In genomic region chr1:242147096-242147976, GRCh38 we compare ENCODE assay signal across 11 cellular contexts.
DNase-seq lines count a peak whose midpoint lies in the region; ATAC-seq and TF ChIP-seq lines count a peak whose summit lies in the region.
"Had no signal": no experiment of that assay in that cellular context is flagged by ENCODE, and none has a peak within 500 bp of the region (broad histone marks: within the 10 kb centered on the region; RNA-seq: fewer than 3 reads in every experiment).

No MANE protein-coding gene starts in this region.

- peak overlapping the region; percentile 20 for H3K27ac ChIP-seq in left ventricle myocardium inferior (replicated peaks)

- ATAC-seq in left cardiac atrium (no peak), GM21390 (IDR thresholded peaks at IDR 0.05; ENCODE audit: unreplicated experiment) (no peak), left ventricle myocardium superior (no peak)

- POLR2A ChIA-PET in activated CD4-positive, alpha-beta memory T cell treated with anti-CD3 and anti-CD28 coated beads, Interleukin-2, amount 10 ng/mL, durations not matched to agents 7 days and 5 days (lab: Charles Lee): no interaction called here

- in situ Hi-C loops in T47D (cut with HindIII; ENCODE audit: low pct_unique_long_range_greater_than_20kb, low sequenced_read_pairs): no loop called here

- H3K36me3 ChIP-seq in left ventricle myocardium inferior: no peaks in the 10 kb centered on the region

- no peaks in the 10 kb centered on the region for H3K4me1 ChIP-seq in left ventricle myocardium inferior

- no peaks in the 10 kb centered on the region for H3K27me3 Mint-ChIP-seq in activated CD4-positive, alpha-beta memory T cell treated with anti-CD3 and anti-CD28 coated beads, Interleukin-2, amount 10 ng/mL, durations not matched to agents 7 days and 5 days

- TF ChIP-seq CTCF in left ventricle myocardium inferior (IDR thresholded peaks at IDR 0.05; ENCODE audit: borderline replicate concordance): no peak

- intact Hi-C loops in left ventricle myocardium inferior (cut with micrococcal nuclease): no loop called here
- intact Hi-C loops in left cardiac atrium (cut with DNase I): no loop called here
- intact Hi-C loops in left ventricle myocardium superior (cut with micrococcal nuclease): no loop called here

- H3K36me3 Mint-ChIP-seq in activated CD4-positive, alpha-beta memory T cell treated with anti-CD3 and anti-CD28 coated beads, Interleukin-2, amount 10 ng/mL, durations not matched to agents 7 days and 5 days (ENCODE audit: low read depth): no peaks in the 10 kb centered on the region

- H3K27ac Mint-ChIP-seq in activated CD4-positive, alpha-beta memory T cell treated with anti-CD3 and anti-CD28 coated beads, Interleukin-2, amount 10 ng/mL, durations not matched to agents 7 days and 5 days: no peak overlapping the region

- no peak for DNase-seq in left ventricle myocardium inferior
- DNase-seq in left cardiac atrium: no peak
- peak; percentile 15 for DNase-seq in Jurkat, Clone E6-1 (ENCODE audit: low read depth, low spot score)
- DNase-seq in T47D (ENCODE audit: low read depth in 1 of 2, low spot score in 1 of 2): peak; percentile 16 to 96
- peak; percentile 60 for DNase-seq in superior temporal gyrus (ENCODE audit: extremely low spot score)
- no peak for DNase-seq in left ventricle myocardium superior
- DNase-seq in activated CD4-positive, alpha-beta memory T cell treated with anti-CD3 and anti-CD28 coated beads, Interleukin-2, amount 10 ng/mL, durations not matched to agents 7 days and 5 days: no peak
- DNase-seq: activated effector memory CD4-positive, alpha-beta T cell treated with anti-CD3 and anti-CD28 coated beads, Interleukin-2, amount 50 U/mL, for 16 hours; islet precursor cell; NCI-H526 had no signal

- no peaks in the 10 kb centered on the region for H3K9me3 Mint-ChIP-seq in activated CD4-positive, alpha-beta memory T cell treated with anti-CD3 and anti-CD28 coated beads, Interleukin-2, amount 10 ng/mL, durations not matched to agents 7 days and 5 days

- H3K9me3 ChIP-seq in left ventricle myocardium inferior (replicated peaks): peaks cover 43% of the 10 kb centered on the region

- CTCF ChIA-PET in activated CD4-positive, alpha-beta memory T cell treated with anti-CD3 and anti-CD28 coated beads, Interleukin-2, amount 10 ng/mL, durations not matched to agents 7 days and 5 days (lab: Charles Lee): no interaction called here

- no peak overlapping the region for H3K4me3 Mint-ChIP-seq in activated CD4-positive, alpha-beta memory T cell treated with anti-CD3 and anti-CD28 coated beads, Interleukin-2, amount 10 ng/mL, durations not matched to agents 7 days and 5 days

- peak overlapping the region; percentile 35 for H3K4me3 ChIP-seq in left ventricle myocardium inferior
- no peak overlapping the region for H3K4me3 ChIP-seq in Jurkat, Clone E6-1 (ENCODE audit: low read length)

- no peaks in the 10 kb centered on the region for H3K27me3 ChIP-seq in left ventricle myocardium inferior (ENCODE audit: low read depth)

- H3K4me1 Mint-ChIP-seq in activated CD4-positive, alpha-beta memory T cell treated with anti-CD3 and anti-CD28 coated beads, Interleukin-2, amount 10 ng/mL, durations not matched to agents 7 days and 5 days: no peaks in the 10 kb centered on the region

Comparison
In these comparisons a context has a peak if more than half of its experiments do, and no peak if none do; other contexts are left out.
1. DNase-seq: peak in Jurkat, Clone E6-1 (single experiment), T47D (2 of 2) and superior temporal gyrus (single experiment); none in left ventricle myocardium inferior (single experiment), left cardiac atrium (single experiment), left ventricle myocardium superior (single experiment) and activated CD4-positive, alpha-beta memory T cell treated with anti-CD3 and anti-CD28 coated beads, Interleukin-2, amount 10 ng/mL, durations not matched to agents 7 days and 5 days (single experiment).